In genomic region chr3:178558637-178559036, GRCh38 we compare ENCODE assay signal across 17 cellular contexts. TPM values are rescaled to one million over a fixed set of nuclear protein-coding genes. Genes with fewer than 3 reads are reported as not detected.
DNase-seq lines count a peak whose midpoint lies in the region; ATAC-seq, FAIRE-seq and TF ChIP-seq lines count a peak whose summit lies in the region.
"Had no signal": no experiment of that assay in that cellular context is flagged by ENCODE, and none has a peak within 500 bp of the region (broad histone marks: within the 10 kb centered on the region; RNA-seq: fewer than 3 reads in every experiment).

No MANE protein-coding gene starts in this region.

- no peak for FAIRE-seq in kidney (lab: Jason Lieb, UNC)
- FAIRE-seq: keratinocyte had no signal

- no peaks in the 10 kb centered on the region for H3K36me3 Mint-ChIP-seq in activated CD4-positive, alpha-beta memory T cell treated with anti-CD3 and anti-CD28 coated beads for 36 hours
- H3K36me3 Mint-ChIP-seq: activated naive CD4-positive, alpha-beta T cell treated with anti-CD3 and anti-CD28 coated beads, Interleukin-2, amount 50 U/mL, for 72 hours had no signal

- no peak overlapping the region for H3K27ac Mint-ChIP-seq in activated CD4-positive, alpha-beta memory T cell treated with anti-CD3 and anti-CD28 coated beads for 36 hours
- H3K27ac Mint-ChIP-seq: activated naive CD4-positive, alpha-beta T cell treated with anti-CD3 and anti-CD28 coated beads, Interleukin-2, amount 50 U/mL, for 72 hours; progenitor cell of endocrine pancreas had no signal

- peak overlapping the region; percentile 17 to 37 for H3K4me3 ChIP-seq in kidney (ENCODE audit: low read length in 2 of 2)
- H3K4me3 ChIP-seq: testis had no signal

- DNase-seq in DMS79 treated with DMSO at 0.1 percent for 48 hours (lab: John Stamatoyannopoulos, UW), result peak; percentile 89
- peak; percentile 91 for DNase-seq in NCI-H1105 treated with DMSO at 0.1 percent for 48 hours (lab: John Stamatoyannopoulos, UW)
- DNase-seq in NCI-H510A (lab: John Stamatoyannopoulos, UW), result peak; percentile 48
- no peak for DNase-seq in kidney
- no peak for DNase-seq in nucleus accumbens (lab: John Stamatoyannopoulos, UW)
- no peak for DNase-seq in NOMO-1 treated with DMSO at 0.1 percent for 48 hours (lab: John Stamatoyannopoulos, UW; ENCODE audit: unreplicated experiment)
- DNase-seq in activated CD4-positive, alpha-beta memory T cell treated with anti-CD3 and anti-CD28 coated beads for 36 hours, result no peak
- DNase-seq: activated CD8-positive, alpha-beta memory T cell treated with anti-CD3 and anti-CD28 coated beads, Interleukin-2, amount 50 U/mL, for 4 hours; NCI-H226; testis had no signal

- no peaks in the 10 kb centered on the region for H3K4me1 Mint-ChIP-seq in activated CD4-positive, alpha-beta memory T cell treated with anti-CD3 and anti-CD28 coated beads for 36 hours (ENCODE audit: low read depth)
- H3K4me1 Mint-ChIP-seq: IgD-negative memory B cell had no signal

- H3K27me3 Mint-ChIP-seq in activated CD4-positive, alpha-beta memory T cell treated with anti-CD3 and anti-CD28 coated beads for 36 hours, result peaks cover 3% of the 10 kb centered on the region

- no peak overlapping the region for H3K4me3 Mint-ChIP-seq in activated CD4-positive, alpha-beta memory T cell treated with anti-CD3 and anti-CD28 coated beads for 36 hours
- H3K4me3 Mint-ChIP-seq: IgD-negative memory B cell had no signal

- no peaks in the 10 kb centered on the region for H3K9me3 ChIP-seq in kidney (ENCODE audit: control insufficient read depth in 1 of 2, low read length in 2 of 2)
- H3K9me3 ChIP-seq: testis had no signal

- no peak for ATAC-seq in HG03135 (IDR thresholded peaks at IDR 0.05; ENCODE audit: unreplicated experiment)
- ATAC-seq: activated CD4-positive, CD25-positive, alpha-beta regulatory T cell treated with anti-CD3 and anti-CD28 coated beads, Interleukin-2, amount 50 U/mL, for 24 hours; activated naive CD4-positive, alpha-beta T cell treated with anti-CD3 and anti-CD28 coated beads, Interleukin-2, amount 50 U/mL, for 72 hours had no signal

- no peak overlapping the region for H3K9ac ChIP-seq in kidney (ENCODE audit: low read length in 2 of 2)

- POLR2A ChIA-PET in activated CD4-positive, alpha-beta memory T cell treated with anti-CD3 and anti-CD28 coated beads for 36 hours (lab: Charles Lee), result no interaction called here

- H3K9me3 Mint-ChIP-seq in activated CD4-positive, alpha-beta memory T cell treated with anti-CD3 and anti-CD28 coated beads for 36 hours, result no peaks in the 10 kb centered on the region
- H3K9me3 Mint-ChIP-seq: activated naive CD4-positive, alpha-beta T cell treated with anti-CD3 and anti-CD28 coated beads, Interleukin-2, amount 50 U/mL, for 72 hours had no signal

- intact Hi-C loops in kidney (cut with DNase I), result no loop called here
- intact Hi-C loops in activated CD4-positive, alpha-beta memory T cell treated with anti-CD3 and anti-CD28 coated beads for 36 hours (cut with micrococcal nuclease), result no loop called here

- H3K4me1 ChIP-seq in kidney (ENCODE audit: control insufficient read depth in 1 of 2, insufficient read depth in 1 of 2, low read depth in 1 of 2, low read length in 2 of 2), result no peaks in the 10 kb centered on the region
- H3K4me1 ChIP-seq: testis had no signal

- CTCF ChIA-PET in activated CD4-positive, alpha-beta memory T cell treated with anti-CD3 and anti-CD28 coated beads for 36 hours (lab: Charles Lee), result no interaction called here

- TF ChIP-seq CTCF in kidney (IDR thresholded peaks at IDR 0.05; ENCODE audit: borderline replicate concordance, extremely low read depth, insufficient read depth), result no peak

- no peak overlapping the region for H3K27ac ChIP-seq in kidney (ENCODE audit: low read depth in 2 of 2, low read length in 2 of 2)
- H3K27ac ChIP-seq: testis had no signal

- H3K36me3 ChIP-seq in kidney (ENCODE audit: control insufficient read depth in 1 of 2, insufficient read depth in 2 of 2, low read length in 2 of 2), result no peaks in the 10 kb centered on the region

RNA-seq across cellular contexts. Expression of gene KCNMB2, which starts 22.4 kb away (rescaled TPM):
- 4.4 TPM for total RNA-seq in kidney
- 2.1 TPM for polyA plus RNA-seq in kidney (ENCODE audit: insufficient read depth, low read depth, low replicate concordance)
- not detected for total RNA-seq in activated CD4-positive, alpha-beta memory T cell treated with anti-CD3 and anti-CD28 coated beads for 36 hours
- total RNA-seq: activated naive CD4-positive, alpha-beta T cell treated with anti-CD3 and anti-CD28 coated beads, Interleukin-2, amount 50 U/mL, for 72 hours; progenitor cell of endocrine pancreas; T-helper 1 cell treated with Interleukin-12 subunit alpha and Interleukin-12 subunit beta and Interleukin-4 antibody, amounts not matched to agents 30 ng/mL and 1 ng/mL, for 36 hours; testis had no signal
- polyA plus RNA-seq: IgD-negative memory B cell, keratinocyte had no signal

Comparison
In these comparisons a context has a peak if more than half of its experiments do, and no peak if none do; other contexts are left out.
1. DNase-seq: peak in DMS79 treated with DMSO at 0.1 percent for 48 hours (single experiment), NCI-H1105 treated with DMSO at 0.1 percent for 48 hours (single experiment) and NCI-H510A (single experiment); none in kidney (single experiment), nucleus accumbens (0 of 56), NOMO-1 treated with DMSO at 0.1 percent for 48 hours (single experiment) and activated CD4-positive, alpha-beta memory T cell treated with anti-CD3 and anti-CD28 coated beads for 36 hours (single experiment).